Comparison of ENCODE assay signal across 36 cellular contexts in the genomic region with DNA sequence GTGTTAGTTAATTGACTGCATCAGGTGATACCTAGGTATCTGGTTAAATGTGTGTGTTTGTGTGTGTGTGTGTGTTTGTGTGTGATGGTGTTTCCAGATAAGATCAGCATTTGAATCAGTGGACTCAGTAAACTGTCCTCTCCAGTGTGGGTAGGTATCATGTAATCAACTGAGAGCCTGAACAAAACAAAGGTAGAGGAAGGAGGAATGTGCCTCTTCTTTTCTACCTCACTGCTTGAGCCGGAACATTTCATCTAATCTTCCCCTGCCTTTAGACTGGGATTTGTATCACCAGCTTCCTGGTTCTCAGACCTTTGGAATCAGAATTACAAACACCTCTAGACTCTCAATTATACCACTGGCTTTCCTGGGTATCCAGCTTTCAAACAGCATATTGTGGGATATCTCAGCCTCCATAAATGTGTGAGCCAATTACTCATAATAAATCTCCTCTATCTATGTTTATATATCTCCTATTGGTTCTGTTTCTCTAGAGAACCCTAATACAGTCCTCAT.
"Had no signal": no experiment of that assay in that cellular context is flagged by ENCODE, and none has a peak within 500 bp of the region (broad histone marks: within the 10 kb centered on the region; RNA-seq: fewer than 3 reads in every experiment).

No MANE protein-coding gene starts in this region.

- ATAC-seq: activated CD4-positive, alpha-beta T cell treated with anti-CD3 and anti-CD28 coated beads for 36 hours; activated naive CD8-positive, alpha-beta T cell treated with anti-CD3 and anti-CD28 coated beads, Interleukin-2, amount 50 U/mL, for 24 hours; activated T-cell treated with anti-CD3 and anti-CD28 coated beads, Interleukin-2, amount 50 U/mL, for 72 hours; body of pancreas; effector memory CD8-positive, alpha-beta T cell; foreskin keratinocyte; gastrocnemius medialis; heart left ventricle; T-helper 17 cell had no signal

- H3K36me3 ChIP-seq: adrenal gland had no signal

- H3K9me3 Mint-ChIP-seq: activated CD4-positive, alpha-beta memory T cell treated with anti-CD3 and anti-CD28 coated beads, Interleukin-2, amount 10 ng/mL, durations not matched to agents 7 days and 5 days; activated CD4-positive, alpha-beta T cell treated with anti-CD3 and anti-CD28 coated beads, Interleukin-2, amount 10 ng/mL, durations not matched to agents 7 days and 5 days; activated naive CD4-positive, alpha-beta T cell treated with anti-CD3 and anti-CD28 coated beads, Interleukin-2, amount 50 U/mL, for 24 hours; activated naive CD8-positive, alpha-beta T cell treated with anti-CD3 and anti-CD28 coated beads for 36 hours; activated naive CD8-positive, alpha-beta T cell treated with anti-CD3 and anti-CD28 coated beads, Interleukin-2, amount 50 U/mL, for 24 hours; activated T-cell treated with anti-CD3 and anti-CD28 coated beads, Interleukin-2, amount 50 U/mL, for 24 hours; activated T-cell treated with anti-CD3 and anti-CD28 coated beads, Interleukin-2, amount 50 U/mL, for 72 hours; effector memory CD8-positive, alpha-beta T cell; T-helper 2 cell treated with Interferon-gamma antibody and Interleukin-4, amounts not matched to agents 5 μg/mL and 100 μg/mL, for 36 hours had no signal

- H3K27ac Mint-ChIP-seq: activated CD4-positive, alpha-beta memory T cell treated with anti-CD3 and anti-CD28 coated beads, Interleukin-2, amount 10 ng/mL, durations not matched to agents 7 days and 5 days; activated CD4-positive, alpha-beta T cell treated with anti-CD3 and anti-CD28 coated beads for 36 hours; activated CD4-positive, alpha-beta T cell treated with anti-CD3 and anti-CD28 coated beads, Interleukin-2, amount 10 ng/mL, durations not matched to agents 7 days and 5 days; activated naive CD4-positive, alpha-beta T cell treated with anti-CD3 and anti-CD28 coated beads, Interleukin-2, amount 50 U/mL, for 24 hours; activated naive CD8-positive, alpha-beta T cell treated with anti-CD3 and anti-CD28 coated beads for 36 hours; activated naive CD8-positive, alpha-beta T cell treated with anti-CD3 and anti-CD28 coated beads, Interleukin-2, amount 50 U/mL, for 24 hours; activated T-cell treated with anti-CD3 and anti-CD28 coated beads, Interleukin-2, amount 50 U/mL, for 24 hours; activated T-cell treated with anti-CD3 and anti-CD28 coated beads, Interleukin-2, amount 50 U/mL, for 72 hours; effector memory CD8-positive, alpha-beta T cell; T-helper 17 cell; T-helper 2 cell treated with Interferon-gamma antibody and Interleukin-4, amounts not matched to agents 5 μg/mL and 100 μg/mL, for 36 hours had no signal

- H3K4me1 Mint-ChIP-seq: activated CD4-positive, alpha-beta memory T cell treated with anti-CD3 and anti-CD28 coated beads, Interleukin-2, amount 10 ng/mL, durations not matched to agents 7 days and 5 days; activated CD4-positive, alpha-beta T cell treated with anti-CD3 and anti-CD28 coated beads for 36 hours; activated CD4-positive, alpha-beta T cell treated with anti-CD3 and anti-CD28 coated beads, Interleukin-2, amount 10 ng/mL, durations not matched to agents 7 days and 5 days; activated naive CD4-positive, alpha-beta T cell treated with anti-CD3 and anti-CD28 coated beads, Interleukin-2, amount 50 U/mL, for 24 hours; activated naive CD8-positive, alpha-beta T cell treated with anti-CD3 and anti-CD28 coated beads for 36 hours; activated naive CD8-positive, alpha-beta T cell treated with anti-CD3 and anti-CD28 coated beads, Interleukin-2, amount 50 U/mL, for 24 hours had no signal

- DNase-seq: activated CD4-positive, alpha-beta memory T cell treated with anti-CD3 and anti-CD28 coated beads, Interleukin-2, amount 10 ng/mL, durations not matched to agents 7 days and 5 days; activated CD4-positive, alpha-beta T cell treated with anti-CD3 and anti-CD28 coated beads for 36 hours; activated CD4-positive, alpha-beta T cell treated with anti-CD3 and anti-CD28 coated beads, Interleukin-2, amount 10 ng/mL, durations not matched to agents 7 days and 5 days; activated CD4-positive, alpha-beta T cell treated with anti-CD3 and anti-CD28 coated beads, Interleukin-2, amount 50 U/mL, for 4 hours; activated CD4-positive, CD25-positive, alpha-beta regulatory T cell; activated CD4-positive, CD25-positive, alpha-beta regulatory T cell treated with anti-CD3 and anti-CD28 coated beads, Interleukin-2, amount 50 U/mL, for 72 hours; activated CD8-positive, alpha-beta memory T cell treated with anti-CD3 and anti-CD28 coated beads, Interleukin-2, amount 50 U/mL, for 48 hours; activated effector memory CD4-positive, alpha-beta T cell treated with Interleukin-2 at 50 U/mL for 16 hours; activated gamma-delta T cell treated with Interleukin-2 at 50 U/mL for 16 hours; activated naive CD4-positive, alpha-beta T cell treated with Interleukin-2 at 50 U/mL for 16 hours; activated naive CD8-positive, alpha-beta T cell treated with anti-CD3 and anti-CD28 coated beads for 36 hours; activated naive CD8-positive, alpha-beta T cell treated with anti-CD3 and anti-CD28 coated beads, Interleukin-2, amount 50 U/mL, for 24 hours; activated T-cell treated with anti-CD3 and anti-CD28 coated beads for 4 hours; activated T-cell treated with anti-CD3 and anti-CD28 coated beads, Interleukin-2, amount 50 U/mL, for 24 hours; activated T-cell treated with anti-CD3 and anti-CD28 coated beads, Interleukin-2, amount 50 U/mL, for 72 hours; adrenal gland; amygdala; aorta; body of pancreas; caudate nucleus; cortex of kidney; dermis blood vessel endothelial cell; effector CD4-positive, alpha-beta T cell; effector memory CD8-positive, alpha-beta T cell; erythroblast; foreskin keratinocyte; gastrocnemius medialis; glutamatergic neuron; heart left ventricle; T-helper 1 cell; T-helper 17 cell; T1000; WERI-Rb-1 had no signal

- H3K27me3 Mint-ChIP-seq: activated CD4-positive, alpha-beta memory T cell treated with anti-CD3 and anti-CD28 coated beads, Interleukin-2, amount 10 ng/mL, durations not matched to agents 7 days and 5 days; activated CD4-positive, alpha-beta T cell treated with anti-CD3 and anti-CD28 coated beads for 36 hours; activated CD4-positive, alpha-beta T cell treated with anti-CD3 and anti-CD28 coated beads, Interleukin-2, amount 10 ng/mL, durations not matched to agents 7 days and 5 days; activated naive CD4-positive, alpha-beta T cell treated with anti-CD3 and anti-CD28 coated beads, Interleukin-2, amount 50 U/mL, for 24 hours; activated naive CD8-positive, alpha-beta T cell treated with anti-CD3 and anti-CD28 coated beads for 36 hours; activated naive CD8-positive, alpha-beta T cell treated with anti-CD3 and anti-CD28 coated beads, Interleukin-2, amount 50 U/mL, for 24 hours; activated T-cell treated with anti-CD3 and anti-CD28 coated beads, Interleukin-2, amount 50 U/mL, for 24 hours; effector memory CD8-positive, alpha-beta T cell; T-helper 17 cell had no signal

- H3K9me3 ChIP-seq: adrenal gland, body of pancreas, esophagus muscularis mucosa, gastrocnemius medialis, heart left ventricle had no signal

- H3K27ac ChIP-seq: adrenal gland, body of pancreas, esophagus muscularis mucosa, foreskin keratinocyte, gastrocnemius medialis, heart left ventricle, WERI-Rb-1 had no signal

- H3K4me1 ChIP-seq: adrenal gland, body of pancreas, esophagus muscularis mucosa, foreskin keratinocyte, gastrocnemius medialis, heart left ventricle had no signal

- H3K4me3 ChIP-seq: adrenal gland, body of pancreas, esophagus muscularis mucosa, gastrocnemius medialis, heart left ventricle had no signal

- H3K27me3 ChIP-seq: adrenal gland, body of pancreas, esophagus muscularis mucosa, foreskin keratinocyte, gastrocnemius medialis, heart left ventricle had no signal

- H3K4me3 Mint-ChIP-seq: activated CD4-positive, alpha-beta memory T cell treated with anti-CD3 and anti-CD28 coated beads, Interleukin-2, amount 10 ng/mL, durations not matched to agents 7 days and 5 days; activated CD4-positive, alpha-beta T cell treated with anti-CD3 and anti-CD28 coated beads for 36 hours; activated CD4-positive, alpha-beta T cell treated with anti-CD3 and anti-CD28 coated beads, Interleukin-2, amount 10 ng/mL, durations not matched to agents 7 days and 5 days; activated naive CD4-positive, alpha-beta T cell treated with anti-CD3 and anti-CD28 coated beads, Interleukin-2, amount 50 U/mL, for 24 hours; activated naive CD8-positive, alpha-beta T cell treated with anti-CD3 and anti-CD28 coated beads for 36 hours; activated naive CD8-positive, alpha-beta T cell treated with anti-CD3 and anti-CD28 coated beads, Interleukin-2, amount 50 U/mL, for 24 hours; activated T-cell treated with anti-CD3 and anti-CD28 coated beads, Interleukin-2, amount 50 U/mL, for 24 hours; activated T-cell treated with anti-CD3 and anti-CD28 coated beads, Interleukin-2, amount 50 U/mL, for 72 hours; effector memory CD8-positive, alpha-beta T cell; T-helper 17 cell; T-helper 2 cell treated with Interferon-gamma antibody and Interleukin-4, amounts not matched to agents 5 μg/mL and 100 μg/mL, for 36 hours had no signal
